ENCODE assay signal across 25 cellular contexts in the genomic region with DNA sequence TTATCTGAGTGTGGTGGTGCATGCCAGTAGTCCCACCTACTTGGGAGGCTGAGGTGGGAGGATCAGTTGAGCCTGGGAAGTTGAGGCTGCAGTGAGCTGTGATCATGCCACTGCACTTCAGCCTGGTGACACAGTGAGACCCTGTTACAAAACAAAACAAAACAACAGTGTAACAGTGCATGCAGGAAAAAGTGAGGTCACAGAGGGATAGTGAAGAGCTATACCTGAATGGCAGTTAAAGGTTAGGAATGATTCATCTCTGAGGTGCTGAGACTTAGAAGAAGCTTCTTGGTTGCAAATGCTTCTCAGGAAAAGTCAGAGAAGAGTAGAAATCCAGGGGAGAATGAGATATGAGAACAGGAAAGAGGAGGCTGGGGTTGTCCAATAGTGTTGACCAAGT.
"Had no signal": no experiment of that assay in that cellular context is flagged by ENCODE, and none has a peak within 500 bp of the region (broad histone marks: within the 10 kb centered on the region; RNA-seq: fewer than 3 reads in every experiment).

No MANE protein-coding gene starts in this region.

- H3K36me3 ChIP-seq: adrenal gland, brain microvascular endothelial cell, colonic mucosa, esophagus muscularis mucosa, gastroesophageal sphincter, heart right ventricle had no signal

- DNase-seq: activated CD4-positive, alpha-beta memory T cell treated with anti-CD3 and anti-CD28 coated beads, Interleukin-2, amount 10 ng/mL, durations not matched to agents 7 days and 5 days; activated CD4-positive, alpha-beta T cell treated with anti-CD3 and anti-CD28 coated beads for 1 hour; activated CD4-positive, alpha-beta T cell treated with anti-CD3 and anti-CD28 coated beads for 4 hours; activated CD4-positive, alpha-beta T cell treated with anti-CD3 and anti-CD28 coated beads, Interleukin-2, amount 10 ng/mL, durations not matched to agents 7 days and 5 days; activated CD4-positive, alpha-beta T cell treated with anti-CD3 and anti-CD28 coated beads, Interleukin-2, amount 50 U/mL, for 4 hours; activated CD8-positive, alpha-beta memory T cell treated with anti-CD3 and anti-CD28 coated beads, Interleukin-2, amount 50 U/mL, for 48 hours; activated gamma-delta T cell; activated naive CD4-positive, alpha-beta T cell; activated naive CD4-positive, alpha-beta T cell treated with anti-CD3 and anti-CD28 coated beads, Interleukin-2, amount 10 ng/mL, durations not matched to agents 7 days and 5 days; activated T-cell treated with anti-CD3 and anti-CD28 coated beads for 4 hours; activated T-cell treated with anti-CD3 and anti-CD28 coated beads, Interleukin-2, amount 50 U/mL, for 24 hours; activated T-cell treated with anti-CD3 and anti-CD28 coated beads, Interleukin-2, amount 50 U/mL, for 72 hours; adrenal gland; brain microvascular endothelial cell; central memory CD4-positive, alpha-beta T cell; cerebellar nuclear complex; colonic mucosa; effector CD8-positive, alpha-beta T cell; erythroblast; foreskin melanocyte; heart right ventricle; T-helper 2 cell had no signal

- H3K4me1 Mint-ChIP-seq: activated CD4-positive, alpha-beta memory T cell treated with anti-CD3 and anti-CD28 coated beads, Interleukin-2, amount 10 ng/mL, durations not matched to agents 7 days and 5 days; activated CD4-positive, alpha-beta T cell treated with anti-CD3 and anti-CD28 coated beads, Interleukin-2, amount 10 ng/mL, durations not matched to agents 7 days and 5 days; activated naive CD4-positive, alpha-beta T cell treated with anti-CD3 and anti-CD28 coated beads, Interleukin-2, amount 10 ng/mL, durations not matched to agents 7 days and 5 days had no signal

- H3K4me1 ChIP-seq: adrenal gland, colonic mucosa, esophagus muscularis mucosa, gastroesophageal sphincter, heart right ventricle had no signal

- H3K36me3 Mint-ChIP-seq: activated naive CD4-positive, alpha-beta T cell treated with anti-CD3 and anti-CD28 coated beads, Interleukin-2, amount 10 ng/mL, durations not matched to agents 7 days and 5 days; activated naive CD4-positive, alpha-beta T cell treated with anti-CD3 and anti-CD28 coated beads, Interleukin-2, amount 50 U/mL, for 72 hours had no signal

- H3K9me3 Mint-ChIP-seq: activated CD4-positive, alpha-beta memory T cell treated with anti-CD3 and anti-CD28 coated beads, Interleukin-2, amount 10 ng/mL, durations not matched to agents 7 days and 5 days; activated CD4-positive, alpha-beta T cell treated with anti-CD3 and anti-CD28 coated beads, Interleukin-2, amount 10 ng/mL, durations not matched to agents 7 days and 5 days; activated naive CD4-positive, alpha-beta T cell treated with anti-CD3 and anti-CD28 coated beads, Interleukin-2, amount 10 ng/mL, durations not matched to agents 7 days and 5 days; activated naive CD4-positive, alpha-beta T cell treated with anti-CD3 and anti-CD28 coated beads, Interleukin-2, amount 50 U/mL, for 72 hours; activated T-cell treated with anti-CD3 and anti-CD28 coated beads, Interleukin-2, amount 50 U/mL, for 24 hours had no signal

- H3K27ac Mint-ChIP-seq: activated CD4-positive, alpha-beta memory T cell treated with anti-CD3 and anti-CD28 coated beads, Interleukin-2, amount 10 ng/mL, durations not matched to agents 7 days and 5 days; activated CD4-positive, alpha-beta T cell treated with anti-CD3 and anti-CD28 coated beads, Interleukin-2, amount 10 ng/mL, durations not matched to agents 7 days and 5 days; activated naive CD4-positive, alpha-beta T cell treated with anti-CD3 and anti-CD28 coated beads, Interleukin-2, amount 10 ng/mL, durations not matched to agents 7 days and 5 days; activated T-cell treated with anti-CD3 and anti-CD28 coated beads, Interleukin-2, amount 50 U/mL, for 24 hours; activated T-cell treated with anti-CD3 and anti-CD28 coated beads, Interleukin-2, amount 50 U/mL, for 72 hours had no signal

- H3K4me3 Mint-ChIP-seq: activated CD4-positive, alpha-beta memory T cell treated with anti-CD3 and anti-CD28 coated beads, Interleukin-2, amount 10 ng/mL, durations not matched to agents 7 days and 5 days; activated CD4-positive, alpha-beta T cell treated with anti-CD3 and anti-CD28 coated beads, Interleukin-2, amount 10 ng/mL, durations not matched to agents 7 days and 5 days; activated naive CD4-positive, alpha-beta T cell treated with anti-CD3 and anti-CD28 coated beads, Interleukin-2, amount 10 ng/mL, durations not matched to agents 7 days and 5 days; activated T-cell treated with anti-CD3 and anti-CD28 coated beads, Interleukin-2, amount 50 U/mL, for 24 hours; activated T-cell treated with anti-CD3 and anti-CD28 coated beads, Interleukin-2, amount 50 U/mL, for 72 hours had no signal

- H3K4me3 ChIP-seq: adrenal gland, colonic mucosa, esophagus muscularis mucosa, gastroesophageal sphincter, heart right ventricle had no signal

- H3K27ac ChIP-seq: adrenal gland, brain microvascular endothelial cell, colonic mucosa, esophagus muscularis mucosa, gastroesophageal sphincter, heart right ventricle had no signal

- H3K27me3 Mint-ChIP-seq: activated CD4-positive, alpha-beta memory T cell treated with anti-CD3 and anti-CD28 coated beads, Interleukin-2, amount 10 ng/mL, durations not matched to agents 7 days and 5 days; activated CD4-positive, alpha-beta T cell treated with anti-CD3 and anti-CD28 coated beads, Interleukin-2, amount 10 ng/mL, durations not matched to agents 7 days and 5 days; activated naive CD4-positive, alpha-beta T cell treated with anti-CD3 and anti-CD28 coated beads, Interleukin-2, amount 10 ng/mL, durations not matched to agents 7 days and 5 days; activated T-cell treated with anti-CD3 and anti-CD28 coated beads, Interleukin-2, amount 50 U/mL, for 24 hours had no signal

- H3K27me3 ChIP-seq: adrenal gland, brain microvascular endothelial cell, colonic mucosa, esophagus muscularis mucosa, gastroesophageal sphincter, heart right ventricle had no signal

- ATAC-seq: activated naive CD4-positive, alpha-beta T cell treated with anti-CD3 and anti-CD28 coated beads, Interleukin-2, amount 50 U/mL, for 72 hours; activated T-cell treated with anti-CD3 and anti-CD28 coated beads, Interleukin-2, amount 50 U/mL, for 72 hours; gastroesophageal sphincter; heart right ventricle had no signal

- H3K9me3 ChIP-seq: adrenal gland, colonic mucosa, esophagus muscularis mucosa, gastroesophageal sphincter, heart right ventricle had no signal
